ENCODE assay signal across 9 cellular contexts in genomic region chr11:72222106-72222891, GRCh38. TPM values are rescaled to one million over a fixed set of nuclear protein-coding genes. Genes with fewer than 3 reads are reported as not detected.
A peak's percentile ranks its signal among the peaks of the same experiment; 100 is the strongest.
DNase-seq lines count a peak whose midpoint lies in the region; ATAC-seq and TF ChIP-seq lines count a peak whose summit lies in the region.
"Had no signal": no experiment of that assay in that cellular context is flagged by ENCODE, and none has a peak within 500 bp of the region (broad histone marks: within the 10 kb centered on the region; RNA-seq: fewer than 3 reads in every experiment).

No MANE protein-coding gene starts in this region.

- intact Hi-C loops in Caco-2 (cut with micrococcal nuclease; ENCODE audit: unreplicated experiment), result loop anchor here (2.0 to 5.0 kb wide), 5 partner anchors 23 to 275 kb away; partner anchors contain the start of gene LAMTOR1

- H3K27ac Mint-ChIP-seq in Caco-2 (ENCODE audit: unreplicated experiment), result peak overlapping the region; percentile 72

- H3K9me3 ChIP-seq in Caco-2 (no peaks in the 10 kb centered on the region), neuron (ENCODE audit: low read length) (no peaks in the 10 kb centered on the region)
- H3K9me3 ChIP-seq in effector memory CD4-positive, alpha-beta T cell (ENCODE audit: control insufficient read depth, low read length), result no peaks in the 10 kb centered on the region

- CTCF ChIA-PET in Caco-2 (lab: Charles Lee), result interaction anchor here (0.7 to 1.9 kb wide), 12 partner anchors 14 to 341 kb away, joined by 3 to 18 read pairs (median 5); partner anchors contain the start of gene ANAPC15

- H3K36me3 ChIP-seq in Caco-2 (ENCODE audit: control insufficient read depth, insufficient read depth, low read length) (0 out of 2 replicates have a peak, but pooled peaks cover under 1% of the 10 kb centered on the region), neuron (ENCODE audit: insufficient read depth, low read length) (peaks cover 4% of the 10 kb centered on the region)
- no peaks in the 10 kb centered on the region for H3K36me3 ChIP-seq in effector memory CD4-positive, alpha-beta T cell (ENCODE audit: control insufficient read depth, insufficient read depth, low read length)

- peak overlapping the region; percentile 76 for H2AFZ ChIP-seq in neuron (ENCODE audit: low read depth, low read length)

- TF ChIP-seq CTCF in Caco-2 (IDR thresholded peaks at IDR 0.05; ENCODE audit: insufficient read depth in 1 of 2, low read depth in 1 of 2, low read length in 1 of 2, severe bottlenecking in 1 of 2, unreplicated experiment in 1 of 2) (no peak), NB4 (IDR thresholded peaks at IDR 0.05; ENCODE audit: low read depth, low read length) (no peak)

- TSS peak; percentile 71 for BruUV-seq in Caco-2 (replicated peaks; lab: Mats Ljungman, UMichigan)

- no peaks in the 10 kb centered on the region for H3K27me3 ChIP-seq in Caco-2 (replicated peaks; ENCODE audit: control insufficient read depth, insufficient read depth, low read length)
- no peaks in the 10 kb centered on the region for H3K27me3 ChIP-seq in effector memory CD4-positive, alpha-beta T cell (replicated peaks; ENCODE audit: control insufficient read depth, insufficient read depth, low read length, poor library complexity, severe bottlenecking)
- peaks cover 11% of the 10 kb centered on the region for H3K27me3 ChIP-seq in neuron (ENCODE audit: insufficient read depth, low read length)

- H3K36me3 Mint-ChIP-seq in Caco-2 (ENCODE audit: insufficient read depth, unreplicated experiment), result peaks cover 35% of the 10 kb centered on the region

- peaks cover 19% of the 10 kb centered on the region for H3K4me1 Mint-ChIP-seq in Caco-2 (ENCODE audit: low read depth, unreplicated experiment)

- peak overlapping the region; percentile 79 for H3K4me3 ChIP-seq in Caco-2 (ENCODE audit: low read depth, low read length)
- H3K4me3 ChIP-seq in NB4 (ENCODE audit: low read depth, low read length), result peak overlapping the region; percentile 57
- peak overlapping the region; percentile 96 for H3K4me3 ChIP-seq in effector memory CD4-positive, alpha-beta T cell (ENCODE audit: insufficient read depth, low read depth, low read length, poor library complexity, severe bottlenecking)
- H3K4me3 ChIP-seq in neuron (ENCODE audit: low read length), result peak overlapping the region; percentile 74

- H3K27ac ChIP-seq in effector memory CD4-positive, alpha-beta T cell (ENCODE audit: insufficient read depth, low read length, poor library complexity, severe bottlenecking), result peak overlapping the region; percentile 87

- no peak for TF ChIP-seq POLR2A in NB4 (IDR thresholded peaks at IDR 0.05; ENCODE audit: extremely low read depth, insufficient read length)

- H3K4me1 ChIP-seq in Caco-2 (peaks cover 25% of the 10 kb centered on the region), neuron (ENCODE audit: insufficient read depth, low read length) (peaks cover 10% of the 10 kb centered on the region)
- peaks cover 20% of the 10 kb centered on the region for H3K4me1 ChIP-seq in effector memory CD4-positive, alpha-beta T cell (ENCODE audit: control insufficient read depth, insufficient read depth, low read length, poor library complexity, severe bottlenecking)

- H3K9me3 Mint-ChIP-seq in Caco-2 (ENCODE audit: unreplicated experiment), result no peaks in the 10 kb centered on the region

- POLR2A ChIA-PET in Caco-2 (lab: Charles Lee), result interaction anchor here (0.8 to 1.5 kb wide), 4 partner anchors 31 to 209 kb away, joined by 3 to 12 read pairs (median 4); partner anchors contain the start of genes ANAPC15 and FOLR1

- H3K4me3 Mint-ChIP-seq in Caco-2 (ENCODE audit: unreplicated experiment), result peak overlapping the region; percentile 99

- no peaks in the 10 kb centered on the region for H3K27me3 Mint-ChIP-seq in Caco-2 (ENCODE audit: insufficient read depth, unreplicated experiment)

- no peak for ATAC-seq in HG03135 (IDR thresholded peaks at IDR 0.05; ENCODE audit: unreplicated experiment)

- DNase-seq in Caco-2 (peak; percentile 55 to 77), NB4 (ENCODE audit: low read depth) (no peak), EL (no peak), mucosa of gallbladder (ENCODE audit: low spot score) (no peak), NOMO-1 treated with dmso at 0.1 percent for 144 hours (lab: John Stamatoyannopoulos, UW; ENCODE audit: unreplicated experiment) (no peak)
- DNase-seq in effector memory CD4-positive, alpha-beta T cell, result no peak

RNA-seq across cellular contexts. Expression of gene INPPL1, which starts 2.3 kb away (rescaled TPM):
- total RNA-seq in Caco-2 (2022) (393 and 396 TPM in 2 replicates), mucosa of gallbladder (225 TPM)

RNA-seq across cellular contexts. Expression of gene FOLR2, which starts 5.7 kb away (rescaled TPM):
- total RNA-seq in Caco-2 (2022) (not detected in 2 replicates), mucosa of gallbladder (18.9 TPM)
- total RNA-seq: M059J had no signal

RNA-seq across cellular contexts. Expression of gene PHOX2A, which starts 21.7 kb away (rescaled TPM):
- total RNA-seq in Caco-2 (2022) (not detected in 2 replicates), mucosa of gallbladder (0.14 TPM)
- total RNA-seq: M059J had no signal

RNA-seq across cellular contexts. Expression of gene FOLR1, which starts 30.4 kb away (rescaled TPM):
- total RNA-seq in Caco-2 (2022) (65.9 and 93.4 TPM in 2 replicates), mucosa of gallbladder (7.0 TPM)

Comparison
In these comparisons a context has a peak if more than half of its experiments do, and no peak if none do; other contexts are left out.
1. DNase-seq: peak in Caco-2 (2 of 2); none in NB4 (single experiment), effector memory CD4-positive, alpha-beta T cell (0 of 3), EL (single experiment), mucosa of gallbladder (single experiment) and NOMO-1 treated with dmso at 0.1 percent for 144 hours (single experiment).
2. RNA of gene FOLR2, which starts 5.7 kb away (total RNA-seq): 18.9 TPM in mucosa of gallbladder (single experiment); not detected in Caco-2; every median in the first group is over 10 times any median in the second.
3. Peak in every context shown above with its lines, with median percentiles within 50 percentile points of each other: H3K4me3 ChIP-seq.